In the genomic region with DNA sequence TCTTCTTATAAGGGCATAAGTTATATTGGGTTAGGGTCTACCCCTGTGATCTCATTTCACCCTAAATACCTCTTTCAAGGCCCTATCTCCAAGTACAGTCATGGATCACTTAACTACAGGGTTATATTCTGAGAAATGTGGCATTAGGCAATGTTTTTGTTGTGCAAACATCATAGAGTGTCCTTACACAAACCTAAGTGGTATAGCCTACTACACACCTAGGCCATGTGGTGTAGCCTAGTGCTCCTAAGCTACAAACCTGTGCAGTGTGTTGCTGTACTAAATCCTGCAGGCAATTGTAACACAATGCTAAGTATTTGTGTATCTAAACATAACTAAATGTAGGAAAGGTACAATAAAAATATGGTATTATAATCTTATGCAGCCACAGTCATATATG, we compare ENCODE assay signal across 30 cellular contexts. TPM values are rescaled to one million over a fixed set of nuclear protein-coding genes. Genes with fewer than 3 reads are reported as not detected.
"Had no signal": no experiment of that assay in that cellular context is flagged by ENCODE, and none has a peak within 500 bp of the region (broad histone marks: within the 10 kb centered on the region; RNA-seq: fewer than 3 reads in every experiment).

No MANE protein-coding gene starts in this region.

- H3K27ac ChIP-seq: colonic mucosa, epithelial cell of prostate, esophagus squamous epithelium, gastrocnemius medialis, heart right ventricle had no signal

- H3K4me1 ChIP-seq: colonic mucosa, esophagus squamous epithelium had no signal

- H3K27me3 ChIP-seq: colonic mucosa, gastrocnemius medialis had no signal

- H3K4me3 ChIP-seq: colonic mucosa, esophagus squamous epithelium, gastrocnemius medialis, heart right ventricle, lung had no signal

- ATAC-seq: effector memory CD8-positive, alpha-beta T cell; esophagus mucosa; gastrocnemius medialis; heart right ventricle; left colon; left lobe of liver; left ventricle myocardium superior; naive thymus-derived CD4-positive, alpha-beta T cell had no signal

- H3K9me3 ChIP-seq: colonic mucosa, esophagus squamous epithelium, gastrocnemius medialis, heart right ventricle had no signal

- H3K36me3 ChIP-seq: colonic mucosa, esophagus squamous epithelium, gastrocnemius medialis, heart right ventricle had no signal

- DNase-seq: colonic mucosa; cortex of kidney; effector CD8-positive, alpha-beta T cell; effector memory CD8-positive, alpha-beta T cell; endodermal cell; erythroblast; esophagus squamous epithelium; foreskin fibroblast; foreskin melanocyte; gastrocnemius medialis; glutamatergic neuron; head of caudate nucleus; heart right ventricle; hippocampal formation; kidney; kidney glomerular epithelial cell; left colon; left ventricle myocardium superior; mammary epithelial cell; mesendoderm; midbrain; naive thymus-derived CD4-positive, alpha-beta T cell had no signal

RNA-seq across cellular contexts. Expression of gene CLEC3A, which starts 18.0 kb away (rescaled TPM):
- total RNA-seq: colonic mucosa; dermis microvascular lymphatic vessel endothelial cell; endodermal cell; esophagus mucosa; esophagus squamous epithelium; gastrocnemius medialis; glomerular endothelial cell; heart right ventricle; kidney; left colon; left lobe of liver; left ventricle myocardium superior; lower leg skin; lung; mammary epithelial cell; mononuclear cell; naive thymus-derived CD4-positive, alpha-beta T cell had no signal
